ENCODE assay signal across 12 cellular contexts in genomic region chr3:172592898-172593669, GRCh38.
A peak's percentile ranks its signal among the peaks of the same experiment; 100 is the strongest.
DNase-seq lines count a peak whose midpoint lies in the region; ATAC-seq, FAIRE-seq and TF ChIP-seq lines count a peak whose summit lies in the region.
"Had no signal": no experiment of that assay in that cellular context is flagged by ENCODE, and none has a peak within 500 bp of the region (broad histone marks: within the 10 kb centered on the region; RNA-seq: fewer than 3 reads in every experiment).

No MANE protein-coding gene starts in this region.

- RAD21 ChIA-PET in GM12878 (lab: Charles Lee; ENCODE audit: unreplicated experiment): interaction anchor here (0.6 to 4.1 kb wide), 4 partner anchors 15 to 114 kb away, joined by 3 to 33 read pairs (median 4); partner anchors contain the start of gene TNFSF10

- TF ChIP-seq EP300 in GM12878 (IDR thresholded peaks at IDR 0.05; ENCODE audit: borderline replicate concordance in 1 of 2, control insufficient read depth in 1 of 2, low read depth in 2 of 2, low read length in 2 of 2): no peak

- peak overlapping the region in 1 of 3 donors; percentile 62 for H3K4me3 Mint-ChIP-seq in T-cell
- H3K4me3 Mint-ChIP-seq: type B pancreatic cell had no signal

- no peak for TF ChIP-seq CTCF in GM12878 (IDR thresholded peaks at IDR 0.05 in 2 of 3, conservative IDR thresholded peaks at IDR 0.05 in 1 of 3; ENCODE audit: control insufficient read depth in 2 of 3, extremely low read depth in 1 of 3, insufficient read depth in 1 of 3, low read depth in 3 of 3, low read length in 3 of 3)

- WGBS in GM12878 (ENCODE audit: insufficient coverage, insufficient replicate concordance, low lambda C conversion rate, missing lambda C conversion rate): 87% methylated on average over 11 of the region's 11 CpGs

- TF ChIP-seq POLR2A in GM12878 (IDR thresholded peaks at IDR 0.05; ENCODE audit: low read depth, low read length): no peak

- H3K27me3 ChIP-seq in GM12878 (replicated peaks in 1 of 2; ENCODE audit: control insufficient read depth in 2 of 2, insufficient read depth in 2 of 2, low read length in 1 of 2): no peaks in the 10 kb centered on the region
- H3K27me3 ChIP-seq: heart left ventricle had no signal

- H3K9me3 ChIP-seq in GM12878 (replicated peaks; ENCODE audit: control insufficient read depth, insufficient read depth, low read length): peaks cover 14% of the 10 kb centered on the region

- H3K9ac ChIP-seq in GM12878 (ENCODE audit: control insufficient read depth, insufficient read depth, low read length): 0 out of 2 replicates have a peak overlapping the region, but pooled peaks have one; percentile 13
- H3K9ac ChIP-seq: GM23248 had no signal

- H3K27me3 Mint-ChIP-seq in T-cell: no peaks in the 10 kb centered on the region
- H3K27me3 Mint-ChIP-seq: type B pancreatic cell had no signal

- H2AFZ ChIP-seq in GM12878 (ENCODE audit: control insufficient read depth, low read depth, low read length): peak overlapping the region; percentile 5; the same call in 1 of the 2 replicates
- H2AFZ ChIP-seq: GM23248 had no signal

- H3K4me1 ChIP-seq in GM12878 (ENCODE audit: control insufficient read depth, insufficient read depth, low read length): peaks cover 29% of the 10 kb centered on the region

- no peak for TF ChIP-seq RAD21 in GM12878 (IDR thresholded peaks at IDR 0.05; ENCODE audit: insufficient read depth, low read depth, low read length)

- peaks cover 60 to 72% (median 65%) of the 10 kb centered on the region in 3 donors for H3K4me1 Mint-ChIP-seq in T-cell

- intact Hi-C loops in GM12878 (cut with micrococcal nuclease; ENCODE audit: unreplicated experiment): loop anchor here (1.0 to 2.0 kb wide), 3 partner anchors 11 to 80 kb away; no protein-coding TSS in a partner anchor

- no peaks in the 10 kb centered on the region for H4K20me1 ChIP-seq in GM12878 (ENCODE audit: control insufficient read depth, insufficient read depth)

- peaks cover 6% of the 10 kb centered on the region for H3K36me3 Mint-ChIP-seq in T-cell

- H3K27ac Mint-ChIP-seq in T-cell: peak overlapping the region; percentile 55 to 87
- H3K27ac Mint-ChIP-seq: type B pancreatic cell had no signal

- H3K4me3 ChIP-seq in GM12878: no peak overlapping the region
- H3K4me3 ChIP-seq: GM23248, heart left ventricle had no signal

- no peak for ATAC-seq in T-cell (replicated peaks in 1 of 4)
- ATAC-seq in GM12878: peak; percentile 23
- no peak for ATAC-seq in GM18502 (IDR thresholded peaks at IDR 0.05; ENCODE audit: poor library complexity, unreplicated experiment)
- ATAC-seq in HG03469 (IDR thresholded peaks at IDR 0.05; ENCODE audit: unreplicated experiment): no peak

- CTCF ChIA-PET in T-cell (lab: Charles Lee) (interaction anchor here (0.6 to 2.6 kb wide), 7 partner anchors 29 to 103 kb away, joined by 3 to 13 read pairs (median 4); partner anchors contain the start of gene TNFSF10 (in 1 of the 2)), GM12878 (lab: Yijun Ruan, JAX) (interaction anchor here (1.0 to 4.6 kb wide), 9 partner anchors 9 to 132 kb away, joined by 3 to 56 read pairs (median 4); no protein-coding TSS in a partner anchor)

- H3K9me3 Mint-ChIP-seq in T-cell: peaks cover 2 to 14% (median 4%) of the 10 kb centered on the region in 3 donors

- in situ Hi-C loops in GM12878 (cut with MboI): no loop called here

- POLR2A ChIA-PET in T-cell (lab: Charles Lee) (interaction anchor here (0.6 to 0.7 kb wide), 2 partner anchors 9 to 493 kb away, joined by 6 to 9 read pairs; no protein-coding TSS in a partner anchor), GM12878 (lab: Charles Lee) (interaction anchor here (0.5 kb wide), 1 partner anchor 78 kb away, joined by 3 read pairs; no protein-coding TSS in a partner anchor)

- peak overlapping the region; percentile 70 for H3K27ac ChIP-seq in GM12878 (ENCODE audit: control insufficient read depth, insufficient read depth)
- H3K27ac ChIP-seq: GM23248, HL-60 had no signal

- no peaks in the 10 kb centered on the region for H3K36me3 ChIP-seq in GM12878 (ENCODE audit: control insufficient read depth in 2 of 2, insufficient read depth in 2 of 2, low read length in 1 of 2)
- H3K36me3 ChIP-seq: heart left ventricle had no signal

- BruUV-seq in GM12878 (replicated peaks; lab: Mats Ljungman, UMichigan): no TSS peak

- no peaks in the 10 kb centered on the region for H3K79me2 ChIP-seq in GM12878 (ENCODE audit: control insufficient read depth, insufficient read depth, low read length)

- DNase-seq in activated CD8-positive, alpha-beta memory T cell treated with anti-CD3 and anti-CD28 coated beads for 24 hours: peak; percentile 69
- DNase-seq in activated CD8-positive, alpha-beta memory T cell treated with anti-CD3 and anti-CD28 coated beads, Interleukin-2, amount 50 U/mL, for 48 hours: no peak
- peak in 2 of 34 experiments; percentile 6 to 8 for DNase-seq in T-cell
- no peak for DNase-seq in GM12878 (ENCODE audit: low read depth, low spot score)
- peak; percentile 39 for DNase-seq in stimulated activated CD8-positive, alpha-beta memory T cell treated with anti-CD3 and anti-CD28 coated beads, Interleukin-4, amount 100 ng/mL, for 48 hours
- no peak for DNase-seq in frontal cortex (ENCODE audit: low spot score in 2 of 2)
- DNase-seq: GM23248, heart left ventricle had no signal

- peak overlapping the region; percentile 43 for H3K4me2 ChIP-seq in GM12878 (ENCODE audit: control insufficient read depth, insufficient read depth)

- SMC1A ChIA-PET in GM12878 (lab: Charles Lee; ENCODE audit: uncharacterized antibody, unreplicated experiment): interaction anchor here (0.6 to 8.1 kb wide), 11 partner anchors 12 to 260 kb away, joined by 3 to 78 read pairs (median 4); no protein-coding TSS in a partner anchor

- FAIRE-seq in GM12878 (lab: Jason Lieb, UNC): no peak
- no peak for FAIRE-seq in frontal cortex (lab: Jason Lieb, UNC)

TF ChIP-seq in GM12878, 131 proteins besides CTCF, POLR2A, EP300 and RAD21:
- peak; percentile 92 for TF ChIP-seq YY1 (IDR thresholded peaks at IDR 0.05; ENCODE audit: low read depth, low read length)
- TF ChIP-seq LARP7 (IDR thresholded peaks at IDR 0.05): no peak

Comparison
In these comparisons a context has a peak if more than half of its experiments do, and no peak if none do; other contexts are left out.
1. DNase-seq: peak in activated CD8-positive, alpha-beta memory T cell treated with anti-CD3 and anti-CD28 coated beads for 24 hours (single experiment) and stimulated activated CD8-positive, alpha-beta memory T cell treated with anti-CD3 and anti-CD28 coated beads, Interleukin-4, amount 100 ng/mL, for 48 hours (single experiment); none in activated CD8-positive, alpha-beta memory T cell treated with anti-CD3 and anti-CD28 coated beads, Interleukin-2, amount 50 U/mL, for 48 hours (single experiment), GM12878 (single experiment) and frontal cortex (0 of 2).